Comparison of ENCODE assay signal across 1 cellular context in the genomic region with DNA sequence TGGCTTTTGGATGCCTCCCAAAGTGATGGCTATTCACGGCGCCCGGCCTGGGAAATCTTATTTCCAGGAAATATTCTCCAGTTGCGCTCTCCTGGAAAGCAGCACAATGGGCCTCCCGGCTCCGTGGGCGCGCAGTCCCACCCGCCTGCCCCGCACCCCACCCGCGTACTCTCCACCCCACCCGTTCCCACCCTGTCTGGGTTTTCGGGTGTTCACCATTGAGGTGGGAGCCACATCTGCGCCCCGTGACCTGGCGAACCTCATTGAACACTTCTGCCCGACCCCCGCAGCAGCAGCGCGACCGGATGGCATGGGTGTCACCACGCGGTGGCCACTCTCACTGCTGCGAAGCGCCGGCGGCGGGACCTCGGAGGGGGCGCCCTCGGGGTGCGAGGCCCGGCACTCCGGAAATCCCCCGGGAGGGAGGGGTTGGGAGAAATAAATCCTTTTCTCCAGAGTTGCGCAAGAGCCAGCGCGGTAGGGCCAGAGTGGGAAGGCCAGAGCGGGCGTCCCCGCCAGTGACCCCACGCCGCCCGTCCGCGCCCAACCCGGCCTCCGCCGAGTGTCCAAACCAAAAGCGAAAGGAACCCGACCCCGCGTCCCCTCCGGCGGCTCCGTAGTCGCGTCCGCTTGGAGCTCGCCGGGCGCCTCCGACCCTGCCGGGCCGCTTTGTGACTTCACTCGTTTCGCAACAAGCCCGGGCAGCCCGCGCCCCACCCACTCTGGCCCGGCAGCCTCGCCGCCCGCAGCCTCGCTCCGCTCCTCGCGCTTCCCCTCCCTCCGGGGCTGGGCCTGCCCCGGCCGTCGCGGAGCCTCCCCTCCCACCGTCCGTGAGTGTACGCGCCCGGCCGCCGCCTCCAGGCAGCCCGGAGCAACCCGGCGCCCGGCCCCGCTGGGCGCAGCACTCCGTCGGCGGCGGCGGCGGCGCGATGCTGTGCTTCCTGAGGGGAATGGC.
TF ChIP-seq lines count a peak whose summit lies in the region.

A gene with protein sequence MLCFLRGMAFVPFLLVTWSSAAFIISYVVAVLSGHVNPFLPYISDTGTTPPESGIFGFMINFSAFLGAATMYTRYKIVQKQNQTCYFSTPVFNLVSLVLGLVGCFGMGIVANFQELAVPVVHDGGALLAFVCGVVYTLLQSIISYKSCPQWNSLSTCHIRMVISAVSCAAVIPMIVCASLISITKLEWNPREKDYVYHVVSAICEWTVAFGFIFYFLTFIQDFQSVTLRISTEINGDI (plus strand): TSS at position 720 of the 955 bp plus-strand sequence. CDS start 210 bp downstream, at position 930.

TF ChIP-seq in K562, 482 proteins besides CTCF, POLR2A, EP300 and RAD21 (continued from another document and continues in another):
- TF ChIP-seq WHSC1 (IDR thresholded peaks at IDR 0.05; ENCODE audit: low read length) = no peak
- no peak for TF ChIP-seq SETDB1 (IDR thresholded peaks at IDR 0.05; ENCODE audit: low read length)
- no peak; the same call in 1 of the 2 replicates for TF ChIP-seq ZNF766 (CRISPR knock-in tag; conservative IDR thresholded peaks at IDR 0.05)
- no peak for TF ChIP-seq NR3C1 (CRISPR knock-in tag; IDR thresholded peaks at IDR 0.05)
- peak; percentile 87 to 97 for TF ChIP-seq MAZ (CRISPR knock-in tag; conservative IDR thresholded peaks at IDR 0.05 in 1 of 2, IDR thresholded peaks at IDR 0.05 in 1 of 2)
- no peak for TF ChIP-seq MAFK (IDR thresholded peaks at IDR 0.05; ENCODE audit: low read length)
- TF ChIP-seq THRAP3 (IDR thresholded peaks at IDR 0.05; ENCODE audit: borderline replicate concordance) = no peak
- no peak for TF ChIP-seq HDAC2 (IDR thresholded peaks at IDR 0.05)
- TF ChIP-seq, protein P1, sequence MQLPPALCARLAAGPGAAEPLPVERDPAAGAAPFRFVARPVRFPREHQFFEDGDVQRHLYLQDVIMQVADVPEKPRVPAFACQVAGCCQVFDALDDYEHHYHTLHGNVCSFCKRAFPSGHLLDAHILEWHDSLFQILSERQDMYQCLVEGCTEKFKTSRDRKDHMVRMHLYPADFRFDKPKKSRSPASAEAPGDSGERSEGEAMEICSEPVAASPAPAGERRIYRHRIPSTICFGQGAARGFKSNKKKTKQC (CRISPR knock-in tag; IDR thresholded peaks at IDR 0.05) = no peak; the same call in 1 of the 2 replicates
- no peak for TF ChIP-seq MAFF (IDR thresholded peaks at IDR 0.05; ENCODE audit: low read length)
- TF ChIP-seq, protein P2, sequence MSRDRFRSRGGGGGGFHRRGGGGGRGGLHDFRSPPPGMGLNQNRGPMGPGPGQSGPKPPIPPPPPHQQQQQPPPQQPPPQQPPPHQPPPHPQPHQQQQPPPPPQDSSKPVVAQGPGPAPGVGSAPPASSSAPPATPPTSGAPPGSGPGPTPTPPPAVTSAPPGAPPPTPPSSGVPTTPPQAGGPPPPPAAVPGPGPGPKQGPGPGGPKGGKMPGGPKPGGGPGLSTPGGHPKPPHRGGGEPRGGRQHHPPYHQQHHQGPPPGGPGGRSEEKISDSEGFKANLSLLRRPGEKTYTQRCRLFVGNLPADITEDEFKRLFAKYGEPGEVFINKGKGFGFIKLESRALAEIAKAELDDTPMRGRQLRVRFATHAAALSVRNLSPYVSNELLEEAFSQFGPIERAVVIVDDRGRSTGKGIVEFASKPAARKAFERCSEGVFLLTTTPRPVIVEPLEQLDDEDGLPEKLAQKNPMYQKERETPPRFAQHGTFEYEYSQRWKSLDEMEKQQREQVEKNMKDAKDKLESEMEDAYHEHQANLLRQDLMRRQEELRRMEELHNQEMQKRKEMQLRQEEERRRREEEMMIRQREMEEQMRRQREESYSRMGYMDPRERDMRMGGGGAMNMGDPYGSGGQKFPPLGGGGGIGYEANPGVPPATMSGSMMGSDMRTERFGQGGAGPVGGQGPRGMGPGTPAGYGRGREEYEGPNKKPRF (IDR thresholded peaks at IDR 0.05; ENCODE audit: low read depth, low read length) = no peak
- no peak for TF ChIP-seq FOXA1 (IDR thresholded peaks at IDR 0.05; ENCODE audit: borderline replicate concordance)
- TF ChIP-seq SNRNP70 (optimal IDR thresholded peaks at IDR 0.05; ENCODE audit: low read depth, low read length) = no peak
- TF ChIP-seq ZFP1 (CRISPR knock-in tag; IDR thresholded peaks at IDR 0.05) = no peak
- TF ChIP-seq MCM2 (IDR thresholded peaks at IDR 0.05; ENCODE audit: low read depth) = no peak
- TF ChIP-seq CHD1 (IDR thresholded peaks at IDR 0.05; ENCODE audit: low read length) = no peak
- TF ChIP-seq, protein P3, sequence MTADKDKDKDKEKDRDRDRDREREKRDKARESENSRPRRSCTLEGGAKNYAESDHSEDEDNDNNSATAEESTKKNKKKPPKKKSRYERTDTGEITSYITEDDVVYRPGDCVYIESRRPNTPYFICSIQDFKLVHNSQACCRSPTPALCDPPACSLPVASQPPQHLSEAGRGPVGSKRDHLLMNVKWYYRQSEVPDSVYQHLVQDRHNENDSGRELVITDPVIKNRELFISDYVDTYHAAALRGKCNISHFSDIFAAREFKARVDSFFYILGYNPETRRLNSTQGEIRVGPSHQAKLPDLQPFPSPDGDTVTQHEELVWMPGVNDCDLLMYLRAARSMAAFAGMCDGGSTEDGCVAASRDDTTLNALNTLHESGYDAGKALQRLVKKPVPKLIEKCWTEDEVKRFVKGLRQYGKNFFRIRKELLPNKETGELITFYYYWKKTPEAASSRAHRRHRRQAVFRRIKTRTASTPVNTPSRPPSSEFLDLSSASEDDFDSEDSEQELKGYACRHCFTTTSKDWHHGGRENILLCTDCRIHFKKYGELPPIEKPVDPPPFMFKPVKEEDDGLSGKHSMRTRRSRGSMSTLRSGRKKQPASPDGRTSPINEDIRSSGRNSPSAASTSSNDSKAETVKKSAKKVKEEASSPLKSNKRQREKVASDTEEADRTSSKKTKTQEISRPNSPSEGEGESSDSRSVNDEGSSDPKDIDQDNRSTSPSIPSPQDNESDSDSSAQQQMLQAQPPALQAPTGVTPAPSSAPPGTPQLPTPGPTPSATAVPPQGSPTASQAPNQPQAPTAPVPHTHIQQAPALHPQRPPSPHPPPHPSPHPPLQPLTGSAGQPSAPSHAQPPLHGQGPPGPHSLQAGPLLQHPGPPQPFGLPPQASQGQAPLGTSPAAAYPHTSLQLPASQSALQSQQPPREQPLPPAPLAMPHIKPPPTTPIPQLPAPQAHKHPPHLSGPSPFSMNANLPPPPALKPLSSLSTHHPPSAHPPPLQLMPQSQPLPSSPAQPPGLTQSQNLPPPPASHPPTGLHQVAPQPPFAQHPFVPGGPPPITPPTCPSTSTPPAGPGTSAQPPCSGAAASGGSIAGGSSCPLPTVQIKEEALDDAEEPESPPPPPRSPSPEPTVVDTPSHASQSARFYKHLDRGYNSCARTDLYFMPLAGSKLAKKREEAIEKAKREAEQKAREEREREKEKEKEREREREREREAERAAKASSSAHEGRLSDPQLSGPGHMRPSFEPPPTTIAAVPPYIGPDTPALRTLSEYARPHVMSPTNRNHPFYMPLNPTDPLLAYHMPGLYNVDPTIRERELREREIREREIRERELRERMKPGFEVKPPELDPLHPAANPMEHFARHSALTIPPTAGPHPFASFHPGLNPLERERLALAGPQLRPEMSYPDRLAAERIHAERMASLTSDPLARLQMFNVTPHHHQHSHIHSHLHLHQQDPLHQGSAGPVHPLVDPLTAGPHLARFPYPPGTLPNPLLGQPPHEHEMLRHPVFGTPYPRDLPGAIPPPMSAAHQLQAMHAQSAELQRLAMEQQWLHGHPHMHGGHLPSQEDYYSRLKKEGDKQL (CRISPR knock-in tag; IDR thresholded peaks at IDR 0.05; ENCODE audit: borderline replicate concordance) = no peak
- TF ChIP-seq ARID2 (IDR thresholded peaks at IDR 0.05) = no peak
- peak; percentile 85 for TF ChIP-seq SMAD4 (CRISPR knock-in tag; conservative IDR thresholded peaks at IDR 0.05)
- TF ChIP-seq, protein P4, sequence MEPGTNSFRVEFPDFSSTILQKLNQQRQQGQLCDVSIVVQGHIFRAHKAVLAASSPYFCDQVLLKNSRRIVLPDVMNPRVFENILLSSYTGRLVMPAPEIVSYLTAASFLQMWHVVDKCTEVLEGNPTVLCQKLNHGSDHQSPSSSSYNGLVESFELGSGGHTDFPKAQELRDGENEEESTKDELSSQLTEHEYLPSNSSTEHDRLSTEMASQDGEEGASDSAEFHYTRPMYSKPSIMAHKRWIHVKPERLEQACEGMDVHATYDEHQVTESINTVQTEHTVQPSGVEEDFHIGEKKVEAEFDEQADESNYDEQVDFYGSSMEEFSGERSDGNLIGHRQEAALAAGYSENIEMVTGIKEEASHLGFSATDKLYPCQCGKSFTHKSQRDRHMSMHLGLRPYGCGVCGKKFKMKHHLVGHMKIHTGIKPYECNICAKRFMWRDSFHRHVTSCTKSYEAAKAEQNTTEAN (CRISPR knock-in tag; IDR thresholded peaks at IDR 0.05) = no peak
- TF ChIP-seq TAF7 (tag; IDR thresholded peaks at IDR 0.05) = no peak
- TF ChIP-seq SREBF2 (CRISPR knock-in tag; IDR thresholded peaks at IDR 0.05) = no peak
- TF ChIP-seq, protein P5, sequence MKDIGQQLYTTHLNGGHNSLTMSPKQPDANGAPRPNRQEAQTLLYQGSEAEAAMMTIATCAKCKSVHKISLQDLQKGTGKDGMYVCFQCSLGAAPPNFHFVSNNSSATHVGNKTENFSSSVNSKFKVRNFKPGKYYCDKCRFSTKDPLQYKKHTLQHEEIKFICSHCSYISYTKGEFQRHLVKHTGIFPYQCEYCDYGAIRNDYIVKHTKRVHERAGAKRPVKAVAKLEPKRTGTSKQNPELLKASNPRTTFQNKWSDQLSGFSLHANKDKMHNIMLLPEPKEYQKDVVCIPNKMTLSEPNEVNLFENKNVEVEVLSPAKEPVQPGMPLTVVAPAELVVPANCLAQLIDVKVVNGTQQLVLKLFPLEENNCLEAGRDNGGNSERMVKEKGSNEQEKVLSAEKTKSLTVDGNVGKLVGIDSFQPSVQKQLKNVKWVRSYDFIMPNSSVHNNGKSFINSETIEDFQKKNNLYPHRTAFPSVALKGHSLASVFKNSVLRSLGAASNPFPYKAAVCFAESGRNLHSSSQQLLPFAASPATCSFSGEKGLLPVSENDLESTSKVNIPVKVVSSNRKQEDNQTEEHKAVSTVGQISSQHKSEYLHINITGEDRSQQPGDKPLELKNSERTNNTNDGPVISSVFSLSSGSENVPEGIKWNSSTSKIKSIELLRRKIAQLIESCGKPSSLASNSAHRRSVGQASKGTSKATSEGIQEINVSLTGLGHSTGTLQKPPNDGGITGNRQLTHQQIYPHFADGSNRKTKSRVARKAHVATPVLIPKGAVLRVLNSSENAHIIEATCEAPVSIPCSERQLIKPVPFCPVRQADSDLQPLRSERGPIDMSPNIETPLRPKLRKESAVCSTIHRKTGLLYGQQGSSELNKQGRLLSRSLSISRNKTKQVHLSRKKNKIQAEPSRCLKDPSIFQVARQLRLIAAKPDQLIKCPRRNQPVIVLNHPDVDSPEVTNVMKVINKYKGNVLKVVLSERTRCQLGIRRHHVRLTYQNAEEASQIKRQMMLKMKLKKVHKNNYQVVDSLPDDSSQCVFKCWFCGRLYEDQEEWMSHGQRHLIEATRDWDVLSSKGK (CRISPR knock-in tag; IDR thresholded peaks at IDR 0.05) = no peak
- peak in 1 of 2 experiments; percentile 73; a peak in 2 of 4 replicates for TF ChIP-seq RCOR1 (IDR thresholded peaks at IDR 0.05; ENCODE audit: borderline replicate concordance in 1 of 2, low read depth in 2 of 2, low read length in 2 of 2)
- TF ChIP-seq ZNF217 (CRISPR knock-in tag; IDR thresholded peaks at IDR 0.05) = no peak
- TF ChIP-seq SAFB2 (IDR thresholded peaks at IDR 0.05; ENCODE audit: borderline replicate concordance, low read depth, low read length, severe bottlenecking) = no peak
- TF ChIP-seq HNRNPL (IDR thresholded peaks at IDR 0.05; ENCODE audit: low read depth, low read length) = peak; percentile 80
- TF ChIP-seq, protein P6, sequence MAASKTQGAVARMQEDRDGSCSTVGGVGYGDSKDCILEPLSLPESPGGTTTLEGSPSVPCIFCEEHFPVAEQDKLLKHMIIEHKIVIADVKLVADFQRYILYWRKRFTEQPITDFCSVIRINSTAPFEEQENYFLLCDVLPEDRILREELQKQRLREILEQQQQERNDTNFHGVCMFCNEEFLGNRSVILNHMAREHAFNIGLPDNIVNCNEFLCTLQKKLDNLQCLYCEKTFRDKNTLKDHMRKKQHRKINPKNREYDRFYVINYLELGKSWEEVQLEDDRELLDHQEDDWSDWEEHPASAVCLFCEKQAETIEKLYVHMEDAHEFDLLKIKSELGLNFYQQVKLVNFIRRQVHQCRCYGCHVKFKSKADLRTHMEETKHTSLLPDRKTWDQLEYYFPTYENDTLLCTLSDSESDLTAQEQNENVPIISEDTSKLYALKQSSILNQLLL (CRISPR knock-in tag; IDR thresholded peaks at IDR 0.05; ENCODE audit: borderline replicate concordance) = no peak
- TF ChIP-seq POLR2B (IDR thresholded peaks at IDR 0.05; ENCODE audit: low read depth, partially characterized antibody) = peak; percentile 56
